1 cellular context compared by ENCODE assay signal in the genomic region with DNA sequence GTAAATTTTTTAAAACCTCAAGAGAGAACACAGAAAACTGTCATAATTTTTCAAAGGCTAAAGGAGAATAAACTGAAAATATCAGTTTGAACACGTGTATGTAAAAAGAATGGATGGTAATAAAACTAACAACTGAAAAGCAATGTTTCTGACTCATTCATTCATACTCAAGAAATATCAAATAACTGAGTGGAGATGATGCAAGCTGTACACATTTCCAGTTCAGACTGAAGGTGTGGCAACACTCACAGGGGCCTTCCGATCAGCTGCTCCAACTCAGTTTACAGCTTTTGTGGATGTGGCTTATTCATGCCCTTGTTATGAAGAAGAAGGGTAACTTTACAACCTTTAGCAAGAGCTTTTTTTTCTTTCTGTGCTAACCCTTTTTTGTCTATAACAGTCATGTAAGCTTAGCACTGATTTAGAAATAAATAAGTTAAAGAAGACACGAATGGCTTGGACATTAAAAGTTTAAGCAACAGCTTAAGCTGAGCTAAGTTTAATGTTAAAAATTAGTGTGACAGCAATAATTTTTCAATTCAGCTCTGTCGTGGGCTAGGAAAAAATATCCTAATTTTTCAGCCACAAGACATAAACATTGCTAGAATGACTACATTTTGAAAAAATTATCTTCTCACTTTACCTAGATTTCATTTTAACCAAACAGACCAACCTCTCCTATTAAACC.
A peak's percentile ranks its signal among the peaks of the same experiment; 100 is the strongest.
TF ChIP-seq lines count a peak whose summit lies in the region.

No MANE protein-coding gene starts in this region.

TF ChIP-seq in HepG2, 621 proteins besides CTCF, POLR2A, EP300 and RAD21 (continued from another document and continues in another):
- TF ChIP-seq, protein P1, sequence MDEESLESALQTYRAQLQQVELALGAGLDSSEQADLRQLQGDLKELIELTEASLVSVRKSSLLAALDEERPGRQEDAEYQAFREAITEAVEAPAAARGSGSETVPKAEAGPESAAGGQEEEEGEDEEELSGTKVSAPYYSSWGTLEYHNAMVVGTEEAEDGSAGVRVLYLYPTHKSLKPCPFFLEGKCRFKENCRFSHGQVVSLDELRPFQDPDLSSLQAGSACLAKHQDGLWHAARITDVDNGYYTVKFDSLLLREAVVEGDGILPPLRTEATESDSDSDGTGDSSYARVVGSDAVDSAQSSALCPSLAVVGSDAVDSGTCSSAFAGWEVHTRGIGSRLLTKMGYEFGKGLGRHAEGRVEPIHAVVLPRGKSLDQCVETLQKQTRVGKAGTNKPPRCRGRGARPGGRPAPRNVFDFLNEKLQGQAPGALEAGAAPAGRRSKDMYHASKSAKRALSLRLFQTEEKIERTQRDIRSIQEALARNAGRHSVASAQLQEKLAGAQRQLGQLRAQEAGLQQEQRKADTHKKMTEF (CRISPR knock-in tag; IDR thresholded peaks at IDR 0.05): peak; percentile 52; the same call in 1 of the 2 replicates
- TF ChIP-seq PRPF4 (IDR thresholded peaks at IDR 0.05; ENCODE audit: low read depth, low read length, poor library complexity, severe bottlenecking): no peak
- no peak for TF ChIP-seq HIVEP1 (CRISPR knock-in tag; IDR thresholded peaks at IDR 0.05)
- TF ChIP-seq, protein P2, sequence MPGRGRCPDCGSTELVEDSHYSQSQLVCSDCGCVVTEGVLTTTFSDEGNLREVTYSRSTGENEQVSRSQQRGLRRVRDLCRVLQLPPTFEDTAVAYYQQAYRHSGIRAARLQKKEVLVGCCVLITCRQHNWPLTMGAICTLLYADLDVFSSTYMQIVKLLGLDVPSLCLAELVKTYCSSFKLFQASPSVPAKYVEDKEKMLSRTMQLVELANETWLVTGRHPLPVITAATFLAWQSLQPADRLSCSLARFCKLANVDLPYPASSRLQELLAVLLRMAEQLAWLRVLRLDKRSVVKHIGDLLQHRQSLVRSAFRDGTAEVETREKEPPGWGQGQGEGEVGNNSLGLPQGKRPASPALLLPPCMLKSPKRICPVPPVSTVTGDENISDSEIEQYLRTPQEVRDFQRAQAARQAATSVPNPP (CRISPR knock-in tag; IDR thresholded peaks at IDR 0.05): no peak
- TF ChIP-seq, protein P3, sequence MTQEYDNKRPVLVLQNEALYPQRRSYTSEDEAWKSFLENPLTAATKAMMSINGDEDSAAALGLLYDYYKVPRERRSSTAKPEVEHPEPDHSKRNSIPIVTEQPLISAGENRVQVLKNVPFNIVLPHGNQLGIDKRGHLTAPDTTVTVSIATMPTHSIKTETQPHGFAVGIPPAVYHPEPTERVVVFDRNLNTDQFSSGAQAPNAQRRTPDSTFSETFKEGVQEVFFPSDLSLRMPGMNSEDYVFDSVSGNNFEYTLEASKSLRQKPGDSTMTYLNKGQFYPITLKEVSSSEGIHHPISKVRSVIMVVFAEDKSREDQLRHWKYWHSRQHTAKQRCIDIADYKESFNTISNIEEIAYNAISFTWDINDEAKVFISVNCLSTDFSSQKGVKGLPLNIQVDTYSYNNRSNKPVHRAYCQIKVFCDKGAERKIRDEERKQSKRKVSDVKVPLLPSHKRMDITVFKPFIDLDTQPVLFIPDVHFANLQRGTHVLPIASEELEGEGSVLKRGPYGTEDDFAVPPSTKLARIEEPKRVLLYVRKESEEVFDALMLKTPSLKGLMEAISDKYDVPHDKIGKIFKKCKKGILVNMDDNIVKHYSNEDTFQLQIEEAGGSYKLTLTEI (CRISPR knock-in tag; conservative IDR thresholded peaks at IDR 0.05): no peak
- TF ChIP-seq, protein P4, sequence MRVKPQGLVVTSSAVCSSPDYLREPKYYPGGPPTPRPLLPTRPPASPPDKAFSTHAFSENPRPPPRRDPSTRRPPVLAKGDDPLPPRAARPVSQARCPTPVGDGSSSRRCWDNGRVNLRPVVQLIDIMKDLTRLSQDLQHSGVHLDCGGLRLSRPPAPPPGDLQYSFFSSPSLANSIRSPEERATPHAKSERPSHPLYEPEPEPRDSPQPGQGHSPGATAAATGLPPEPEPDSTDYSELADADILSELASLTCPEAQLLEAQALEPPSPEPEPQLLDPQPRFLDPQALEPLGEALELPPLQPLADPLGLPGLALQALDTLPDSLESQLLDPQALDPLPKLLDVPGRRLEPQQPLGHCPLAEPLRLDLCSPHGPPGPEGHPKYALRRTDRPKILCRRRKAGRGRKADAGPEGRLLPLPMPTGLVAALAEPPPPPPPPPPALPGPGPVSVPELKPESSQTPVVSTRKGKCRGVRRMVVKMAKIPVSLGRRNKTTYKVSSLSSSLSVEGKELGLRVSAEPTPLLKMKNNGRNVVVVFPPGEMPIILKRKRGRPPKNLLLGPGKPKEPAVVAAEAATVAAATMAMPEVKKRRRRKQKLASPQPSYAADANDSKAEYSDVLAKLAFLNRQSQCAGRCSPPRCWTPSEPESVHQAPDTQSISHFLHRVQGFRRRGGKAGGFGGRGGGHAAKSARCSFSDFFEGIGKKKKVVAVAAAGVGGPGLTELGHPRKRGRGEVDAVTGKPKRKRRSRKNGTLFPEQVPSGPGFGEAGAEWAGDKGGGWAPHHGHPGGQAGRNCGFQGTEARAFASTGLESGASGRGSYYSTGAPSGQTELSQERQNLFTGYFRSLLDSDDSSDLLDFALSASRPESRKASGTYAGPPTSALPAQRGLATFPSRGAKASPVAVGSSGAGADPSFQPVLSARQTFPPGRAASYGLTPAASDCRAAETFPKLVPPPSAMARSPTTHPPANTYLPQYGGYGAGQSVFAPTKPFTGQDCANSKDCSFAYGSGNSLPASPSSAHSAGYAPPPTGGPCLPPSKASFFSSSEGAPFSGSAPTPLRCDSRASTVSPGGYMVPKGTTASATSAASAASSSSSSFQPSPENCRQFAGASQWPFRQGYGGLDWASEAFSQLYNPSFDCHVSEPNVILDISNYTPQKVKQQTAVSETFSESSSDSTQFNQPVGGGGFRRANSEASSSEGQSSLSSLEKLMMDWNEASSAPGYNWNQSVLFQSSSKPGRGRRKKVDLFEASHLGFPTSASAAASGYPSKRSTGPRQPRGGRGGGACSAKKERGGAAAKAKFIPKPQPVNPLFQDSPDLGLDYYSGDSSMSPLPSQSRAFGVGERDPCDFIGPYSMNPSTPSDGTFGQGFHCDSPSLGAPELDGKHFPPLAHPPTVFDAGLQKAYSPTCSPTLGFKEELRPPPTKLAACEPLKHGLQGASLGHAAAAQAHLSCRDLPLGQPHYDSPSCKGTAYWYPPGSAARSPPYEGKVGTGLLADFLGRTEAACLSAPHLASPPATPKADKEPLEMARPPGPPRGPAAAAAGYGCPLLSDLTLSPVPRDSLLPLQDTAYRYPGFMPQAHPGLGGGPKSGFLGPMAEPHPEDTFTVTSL (CRISPR knock-in tag; IDR thresholded peaks at IDR 0.05; ENCODE audit: borderline replicate concordance): no peak
- no peak for TF ChIP-seq KLF9 (CRISPR knock-in tag; IDR thresholded peaks at IDR 0.05; ENCODE audit: low read depth)
- TF ChIP-seq ZBTB8A (CRISPR knock-in tag; IDR thresholded peaks at IDR 0.05; ENCODE audit: borderline replicate concordance, low read depth): no peak
- peak; percentile 91 for TF ChIP-seq GATAD2A (CRISPR knock-in tag; IDR thresholded peaks at IDR 0.05)
- TF ChIP-seq ZNF546 (CRISPR knock-in tag; conservative IDR thresholded peaks at IDR 0.05): no peak
- TF ChIP-seq, protein P5, sequence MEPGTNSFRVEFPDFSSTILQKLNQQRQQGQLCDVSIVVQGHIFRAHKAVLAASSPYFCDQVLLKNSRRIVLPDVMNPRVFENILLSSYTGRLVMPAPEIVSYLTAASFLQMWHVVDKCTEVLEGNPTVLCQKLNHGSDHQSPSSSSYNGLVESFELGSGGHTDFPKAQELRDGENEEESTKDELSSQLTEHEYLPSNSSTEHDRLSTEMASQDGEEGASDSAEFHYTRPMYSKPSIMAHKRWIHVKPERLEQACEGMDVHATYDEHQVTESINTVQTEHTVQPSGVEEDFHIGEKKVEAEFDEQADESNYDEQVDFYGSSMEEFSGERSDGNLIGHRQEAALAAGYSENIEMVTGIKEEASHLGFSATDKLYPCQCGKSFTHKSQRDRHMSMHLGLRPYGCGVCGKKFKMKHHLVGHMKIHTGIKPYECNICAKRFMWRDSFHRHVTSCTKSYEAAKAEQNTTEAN (CRISPR knock-in tag; conservative IDR thresholded peaks at IDR 0.05): 0 out of 2 replicates have a peak, but pooled peaks have one; percentile 48
- no peak for TF ChIP-seq ZNF274 (CRISPR knock-in tag; IDR thresholded peaks at IDR 0.05)
- 0 out of 2 replicates have a peak, but pooled peaks have one; percentile 29 for TF ChIP-seq SIX4 (CRISPR knock-in tag; IDR thresholded peaks at IDR 0.05)
- TF ChIP-seq, protein P6, sequence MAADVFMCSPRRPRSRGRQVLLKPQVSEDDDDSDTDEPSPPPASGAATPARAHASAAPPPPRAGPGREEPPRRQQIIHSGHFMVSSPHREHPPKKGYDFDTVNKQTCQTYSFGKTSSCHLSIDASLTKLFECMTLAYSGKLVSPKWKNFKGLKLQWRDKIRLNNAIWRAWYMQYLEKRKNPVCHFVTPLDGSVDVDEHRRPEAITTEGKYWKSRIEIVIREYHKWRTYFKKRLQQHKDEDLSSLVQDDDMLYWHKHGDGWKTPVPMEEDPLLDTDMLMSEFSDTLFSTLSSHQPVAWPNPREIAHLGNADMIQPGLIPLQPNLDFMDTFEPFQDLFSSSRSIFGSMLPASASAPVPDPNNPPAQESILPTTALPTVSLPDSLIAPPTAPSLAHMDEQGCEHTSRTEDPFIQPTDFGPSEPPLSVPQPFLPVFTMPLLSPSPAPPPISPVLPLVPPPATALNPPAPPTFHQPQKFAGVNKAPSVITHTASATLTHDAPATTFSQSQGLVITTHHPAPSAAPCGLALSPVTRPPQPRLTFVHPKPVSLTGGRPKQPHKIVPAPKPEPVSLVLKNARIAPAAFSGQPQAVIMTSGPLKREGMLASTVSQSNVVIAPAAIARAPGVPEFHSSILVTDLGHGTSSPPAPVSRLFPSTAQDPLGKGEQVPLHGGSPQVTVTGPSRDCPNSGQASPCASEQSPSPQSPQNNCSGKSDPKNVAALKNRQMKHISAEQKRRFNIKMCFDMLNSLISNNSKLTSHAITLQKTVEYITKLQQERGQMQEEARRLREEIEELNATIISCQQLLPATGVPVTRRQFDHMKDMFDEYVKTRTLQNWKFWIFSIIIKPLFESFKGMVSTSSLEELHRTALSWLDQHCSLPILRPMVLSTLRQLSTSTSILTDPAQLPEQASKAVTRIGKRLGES (CRISPR knock-in tag; IDR thresholded peaks at IDR 0.05; ENCODE audit: borderline replicate concordance): no peak
- no peak for TF ChIP-seq MAFG (CRISPR knock-in tag; IDR thresholded peaks at IDR 0.05)
- peak; percentile 37; the same call in 1 of the 2 replicates for TF ChIP-seq KMT2B (CRISPR knock-in tag; IDR thresholded peaks at IDR 0.05)
- TF ChIP-seq ZNF468 (CRISPR knock-in tag; IDR thresholded peaks at IDR 0.05): no peak
- TF ChIP-seq PHF8 (CRISPR knock-in tag; IDR thresholded peaks at IDR 0.05): peak; percentile 39; the same call in 1 of the 2 replicates
- TF ChIP-seq MED8 (CRISPR knock-in tag; IDR thresholded peaks at IDR 0.05; ENCODE audit: insufficient replicate concordance): no peak
- TF ChIP-seq, protein P7, sequence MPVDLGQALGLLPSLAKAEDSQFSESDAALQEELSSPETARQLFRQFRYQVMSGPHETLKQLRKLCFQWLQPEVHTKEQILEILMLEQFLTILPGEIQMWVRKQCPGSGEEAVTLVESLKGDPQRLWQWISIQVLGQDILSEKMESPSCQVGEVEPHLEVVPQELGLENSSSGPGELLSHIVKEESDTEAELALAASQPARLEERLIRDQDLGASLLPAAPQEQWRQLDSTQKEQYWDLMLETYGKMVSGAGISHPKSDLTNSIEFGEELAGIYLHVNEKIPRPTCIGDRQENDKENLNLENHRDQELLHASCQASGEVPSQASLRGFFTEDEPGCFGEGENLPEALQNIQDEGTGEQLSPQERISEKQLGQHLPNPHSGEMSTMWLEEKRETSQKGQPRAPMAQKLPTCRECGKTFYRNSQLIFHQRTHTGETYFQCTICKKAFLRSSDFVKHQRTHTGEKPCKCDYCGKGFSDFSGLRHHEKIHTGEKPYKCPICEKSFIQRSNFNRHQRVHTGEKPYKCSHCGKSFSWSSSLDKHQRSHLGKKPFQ (CRISPR knock-in tag; IDR thresholded peaks at IDR 0.05; ENCODE audit: insufficient replicate concordance): no peak
- TF ChIP-seq ZNF850 (CRISPR knock-in tag; conservative IDR thresholded peaks at IDR 0.05): no peak
- no peak for TF ChIP-seq ASH2L (IDR thresholded peaks at IDR 0.05; ENCODE audit: insufficient read length, low read depth, low read length)
- no peak for TF ChIP-seq SOX6 (IDR thresholded peaks at IDR 0.05)
- TF ChIP-seq SOX6 (CRISPR knock-in tag; IDR thresholded peaks at IDR 0.05): peak; percentile 76
- TF ChIP-seq ZSCAN21 (CRISPR knock-in tag; IDR thresholded peaks at IDR 0.05; ENCODE audit: borderline replicate concordance): no peak
- TF ChIP-seq ZNF747 (CRISPR knock-in tag; IDR thresholded peaks at IDR 0.05; ENCODE audit: borderline replicate concordance): no peak
- TF ChIP-seq ZNF672 (CRISPR knock-in tag; IDR thresholded peaks at IDR 0.05): no peak
- TF ChIP-seq ZNF558 (CRISPR knock-in tag; IDR thresholded peaks at IDR 0.05; ENCODE audit: borderline replicate concordance): no peak
- no peak for TF ChIP-seq ZFP41 (CRISPR knock-in tag; IDR thresholded peaks at IDR 0.05; ENCODE audit: borderline replicate concordance)
- TF ChIP-seq ZNF629 (CRISPR knock-in tag; conservative IDR thresholded peaks at IDR 0.05): 0 out of 2 replicates have a peak, but pooled peaks have one; percentile 19
- no peak for TF ChIP-seq ZNF350 (CRISPR knock-in tag; IDR thresholded peaks at IDR 0.05; ENCODE audit: borderline replicate concordance, low read depth)
- no peak for TF ChIP-seq RBFOX2 (IDR thresholded peaks at IDR 0.05; ENCODE audit: low read depth, low read length)
- no peak for TF ChIP-seq BRD4 (CRISPR knock-in tag; IDR thresholded peaks at IDR 0.05)
- no peak for TF ChIP-seq ZNF383 (CRISPR knock-in tag; IDR thresholded peaks at IDR 0.05; ENCODE audit: borderline replicate concordance)
- no peak for TF ChIP-seq GTF2F1 (IDR thresholded peaks at IDR 0.05; ENCODE audit: low read length)
- peak; percentile 94 for TF ChIP-seq FOSL2 (CRISPR knock-in tag; IDR thresholded peaks at IDR 0.05)
- no peak for TF ChIP-seq ZNF430 (CRISPR knock-in tag; IDR thresholded peaks at IDR 0.05)
- no peak; the same call in 1 of the 2 replicates for TF ChIP-seq NR2F6 (IDR thresholded peaks at IDR 0.05)
- TF ChIP-seq NR2F6 (CRISPR knock-in tag; IDR thresholded peaks at IDR 0.05): no peak
- TF ChIP-seq, protein P8, sequence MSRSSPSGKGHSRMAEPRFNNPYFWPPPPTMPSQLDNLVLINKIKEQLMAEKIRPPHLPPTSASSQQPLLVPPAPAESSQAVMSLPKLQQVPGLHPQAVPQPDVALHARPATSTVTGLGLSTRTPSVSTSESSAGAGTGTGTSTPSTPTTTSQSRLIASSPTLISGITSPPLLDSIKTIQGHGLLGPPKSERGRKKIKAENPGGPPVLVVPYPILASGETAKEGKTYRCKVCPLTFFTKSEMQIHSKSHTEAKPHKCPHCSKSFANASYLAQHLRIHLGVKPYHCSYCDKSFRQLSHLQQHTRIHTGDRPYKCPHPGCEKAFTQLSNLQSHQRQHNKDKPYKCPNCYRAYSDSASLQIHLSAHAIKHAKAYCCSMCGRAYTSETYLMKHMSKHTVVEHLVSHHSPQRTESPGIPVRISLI (CRISPR knock-in tag; IDR thresholded peaks at IDR 0.05; ENCODE audit: borderline replicate concordance): peak; percentile 19; the same call in 1 of the 2 replicates
- no peak for TF ChIP-seq GATAD1 (CRISPR knock-in tag; IDR thresholded peaks at IDR 0.05)
- no peak for TF ChIP-seq KAT2B (IDR thresholded peaks at IDR 0.05; ENCODE audit: borderline replicate concordance, low read depth, low read length)
- TF ChIP-seq BCL6 (CRISPR knock-in tag; IDR thresholded peaks at IDR 0.05): 0 out of 2 replicates have a peak, but pooled peaks have one; percentile 51
